In genomic region chr22:45915151-45915550, GRCh38 we compare ENCODE assay signal across 17 cellular contexts.
DNase-seq lines count a peak whose midpoint lies in the region; ATAC-seq and TF ChIP-seq lines count a peak whose summit lies in the region.
"Had no signal": no experiment of that assay in that cellular context is flagged by ENCODE, and none has a peak within 500 bp of the region (broad histone marks: within the 10 kb centered on the region; RNA-seq: fewer than 3 reads in every experiment).

No MANE protein-coding gene starts in this region.

- peak overlapping the region; percentile 93 for H2AK5ac ChIP-seq in neuronal stem cell (ENCODE audit: low read depth, low read length)

- H3K27me3 Mint-ChIP-seq in Calu3 (ENCODE audit: unreplicated experiment), result no peaks in the 10 kb centered on the region

- no peak overlapping the region for H2BK120ac ChIP-seq in neuronal stem cell (ENCODE audit: low read depth, low read length)

- H3K4me1 ChIP-seq in PC-3 (ENCODE audit: insufficient read depth, low read length), result peaks cover 45% of the 10 kb centered on the region
- H3K4me1 ChIP-seq in neuronal stem cell (ENCODE audit: control insufficient read depth in 2 of 2, insufficient read depth in 1 of 2, low read depth in 1 of 2, low read length in 2 of 2), result peaks cover 0 to 3% of the 10 kb centered on the region in 2 donors
- H3K4me1 ChIP-seq: Caco-2 had no signal

- CTCF ChIA-PET in Calu3 (lab: Charles Lee), result no interaction called here
- CTCF ChIA-PET in PC-3 (lab: Charles Lee), result no interaction called here
- CTCF ChIA-PET in GM10248 (lab: Yijun Ruan, JAX), result interaction anchor here (1.0 kb wide), 1 partner anchor 9 kb away, joined by 3 read pairs; no protein-coding TSS in a partner anchor

- peak overlapping the region; percentile 15 for H3K14ac ChIP-seq in neuronal stem cell (ENCODE audit: low read length)

- H3K27ac Mint-ChIP-seq in Calu3 (ENCODE audit: unreplicated experiment), result peak overlapping the region; percentile 58
- H3K27ac Mint-ChIP-seq: B cell; CD4-positive, alpha-beta T cell; CD8-positive, alpha-beta T cell had no signal

- 0 out of 2 replicates have a peak overlapping the region, but pooled peaks have one; percentile 4 for H3K27ac ChIP-seq in PC-3 (ENCODE audit: low read length)
- no peak overlapping the region for H3K27ac ChIP-seq in neuronal stem cell (replicated peaks; ENCODE audit: low read length)
- H3K27ac ChIP-seq: 22Rv1; BLaER1 treated with 17β-estradiol and CSF1 and Interleukin-3, amounts not matched to agents 10 nM and 100 nM; C4-2B had no signal

- H3K4me2 ChIP-seq in PC-3 (ENCODE audit: low read length) (no peak overlapping the region), neuronal stem cell (ENCODE audit: insufficient read depth, low read length, poor library complexity, severe bottlenecking) (no peak overlapping the region)
- H3K4me2 ChIP-seq: A549; BLaER1 treated with 17β-estradiol and CSF1 and Interleukin-3, amounts not matched to agents 10 nM and 100 nM had no signal

- H3K79me2 ChIP-seq in PC-3 (ENCODE audit: low read length), result no peaks in the 10 kb centered on the region

- H2BK15ac ChIP-seq in neuronal stem cell (ENCODE audit: low read length), result peak overlapping the region; percentile 86

- H3K9me3 ChIP-seq in PC-3 (ENCODE audit: low read length), result no peaks in the 10 kb centered on the region
- H3K9me3 ChIP-seq in neuronal stem cell (replicated peaks in 1 of 2; ENCODE audit: control insufficient read depth in 2 of 2, insufficient read depth in 1 of 2, low read depth in 1 of 2, low read length in 2 of 2), result peaks cover 3 to 6% of the 10 kb centered on the region in 2 donors

- TF ChIP-seq CTCF in Calu3 (IDR thresholded peaks at IDR 0.05; ENCODE audit: unreplicated experiment) (no peak), PC-3 (conservative IDR thresholded peaks at IDR 0.05; ENCODE audit: low read depth, low read length) (no peak), GM10248 (IDR thresholded peaks at IDR 0.05; ENCODE audit: control extremely low read depth, extremely low read depth, low read depth, missing control alignments) (no peak)

- no CpG with 5 or more reads among the region's 2 CpGs for WGBS in neuronal stem cell (ENCODE audit: extremely low coverage in 2 of 2, insufficient read length in 2 of 2, insufficient replicate concordance in 1 of 2), 2 donors

- no peak for DNase-seq in Calu3
- DNase-seq in PC-3, result no peak
- no peak for DNase-seq in neuronal stem cell (ENCODE audit: low spot score)
- no peak for DNase-seq in GM10248 (ENCODE audit: extremely low spot score)
- DNase-seq: AML-193; Caco-2; CD4-positive, alpha-beta T cell; CD8-positive, alpha-beta T cell; DMS79 treated with DMSO at 0.1 percent for 48 hours; GF-D8 had no signal

- POLR2A ChIA-PET in PC-3 (lab: Charles Lee; ENCODE audit: unreplicated experiment) (no interaction called here), GM10248 (lab: Yijun Ruan, JAX) (no interaction called here)

- H3K9ac ChIP-seq in PC-3 (ENCODE audit: low read length) (no peak overlapping the region), neuronal stem cell (ENCODE audit: low read depth, low read length, poor library complexity) (no peak overlapping the region)
- H3K9ac ChIP-seq: BLaER1 treated with 17β-estradiol and CSF1 and Interleukin-3, amounts not matched to agents 10 nM and 100 nM had no signal

- H3K4ac ChIP-seq in neuronal stem cell (ENCODE audit: low read length), result no peak overlapping the region

- H3K4me3 ChIP-seq in PC-3 (ENCODE audit: low read length), result no peak overlapping the region
- H3K4me3 ChIP-seq in neuronal stem cell (ENCODE audit: low read length in 2 of 2), result no peak overlapping the region
- H3K4me3 ChIP-seq: A549; BLaER1 treated with 17β-estradiol and CSF1 and Interleukin-3, amounts not matched to agents 10 nM and 100 nM; GM12878 had no signal

- H2AFZ ChIP-seq in PC-3 (ENCODE audit: low read length) (no peak overlapping the region), neuronal stem cell (ENCODE audit: low read length) (no peak overlapping the region)

- intact Hi-C loops in Calu3 (cut with micrococcal nuclease; ENCODE audit: unreplicated experiment) (no loop called here), PC-3 (cut with micrococcal nuclease) (no loop called here)

- no peaks in the 10 kb centered on the region for H4K20me1 ChIP-seq in PC-3 (ENCODE audit: low read length)

- H4K8ac ChIP-seq in neuronal stem cell (ENCODE audit: low read depth, low read length), result no peak overlapping the region

- H4K91ac ChIP-seq in neuronal stem cell (ENCODE audit: low read depth, low read length, poor library complexity), result no peak overlapping the region

- peaks cover 5% of the 10 kb centered on the region for H3K9me3 Mint-ChIP-seq in Calu3 (ENCODE audit: low read depth, unreplicated experiment)
- H3K9me3 Mint-ChIP-seq: CD4-positive, alpha-beta T cell had no signal

- peaks cover 70% of the 10 kb centered on the region for H3K4me1 Mint-ChIP-seq in Calu3 (ENCODE audit: low read depth, unreplicated experiment)

- no peaks in the 10 kb centered on the region for H3K79me1 ChIP-seq in neuronal stem cell (ENCODE audit: low read depth, low read length)

- H3K23ac ChIP-seq in neuronal stem cell (ENCODE audit: low read depth, low read length, poor library complexity), result no peak overlapping the region

- H3F3A ChIP-seq in PC-3 (ENCODE audit: low read length, unreplicated experiment), result no peaks in the 10 kb centered on the region

- H3K27me3 ChIP-seq in PC-3 (ENCODE audit: low read length) (no peaks in the 10 kb centered on the region), neuronal stem cell (ENCODE audit: control insufficient read depth in 3 of 3, insufficient read depth in 3 of 3, low read depth in 1 of 3, low read length in 3 of 3) (peaks cover 0 to 28% (median 0%) of the 10 kb centered on the region in 3 experiments)

- H3K36me3 Mint-ChIP-seq in Calu3 (ENCODE audit: insufficient read depth, unreplicated experiment), result peaks cover 82% of the 10 kb centered on the region
- H3K36me3 Mint-ChIP-seq: CD8-positive, alpha-beta T cell had no signal

- BruUV-seq in Calu3 (replicated peaks; lab: Mats Ljungman, UMichigan), result no TSS peak
- BruUV-seq in PC-3 (replicated peaks; lab: Mats Ljungman, UMichigan), result no TSS peak

- no peaks in the 10 kb centered on the region for H3K9me2 ChIP-seq in PC-3 (replicated peaks; ENCODE audit: low read length)

- H2BK5ac ChIP-seq in neuronal stem cell (ENCODE audit: low read length), result peak overlapping the region; percentile 70

- peak overlapping the region; percentile 64 for H2BK12ac ChIP-seq in neuronal stem cell (ENCODE audit: low read length)

- H3K36me3 ChIP-seq in PC-3 (ENCODE audit: low read depth, low read length), result no peaks in the 10 kb centered on the region
- no peaks in the 10 kb centered on the region for H3K36me3 ChIP-seq in neuronal stem cell (replicated peaks in 1 of 2; ENCODE audit: control insufficient read depth in 2 of 2, insufficient read depth in 2 of 2, low read length in 2 of 2)
- H3K36me3 ChIP-seq: BLaER1 treated with 17β-estradiol and CSF1 and Interleukin-3, amounts not matched to agents 10 nM and 100 nM had no signal

- H3K4me3 Mint-ChIP-seq in Calu3 (ENCODE audit: low read depth, unreplicated experiment), result no peak overlapping the region
- H3K4me3 Mint-ChIP-seq: B cell; CD4-positive, alpha-beta T cell; CD8-positive, alpha-beta T cell had no signal

- ATAC-seq in PC-3 (no peak), GM18907 (IDR thresholded peaks at IDR 0.05; ENCODE audit: unreplicated experiment) (no peak)
- ATAC-seq: A549; CD8-positive, alpha-beta T cell; GM12878 had no signal

- H3K18ac ChIP-seq in neuronal stem cell (ENCODE audit: low read length), result peak overlapping the region; percentile 82
